In the genomic region with DNA sequence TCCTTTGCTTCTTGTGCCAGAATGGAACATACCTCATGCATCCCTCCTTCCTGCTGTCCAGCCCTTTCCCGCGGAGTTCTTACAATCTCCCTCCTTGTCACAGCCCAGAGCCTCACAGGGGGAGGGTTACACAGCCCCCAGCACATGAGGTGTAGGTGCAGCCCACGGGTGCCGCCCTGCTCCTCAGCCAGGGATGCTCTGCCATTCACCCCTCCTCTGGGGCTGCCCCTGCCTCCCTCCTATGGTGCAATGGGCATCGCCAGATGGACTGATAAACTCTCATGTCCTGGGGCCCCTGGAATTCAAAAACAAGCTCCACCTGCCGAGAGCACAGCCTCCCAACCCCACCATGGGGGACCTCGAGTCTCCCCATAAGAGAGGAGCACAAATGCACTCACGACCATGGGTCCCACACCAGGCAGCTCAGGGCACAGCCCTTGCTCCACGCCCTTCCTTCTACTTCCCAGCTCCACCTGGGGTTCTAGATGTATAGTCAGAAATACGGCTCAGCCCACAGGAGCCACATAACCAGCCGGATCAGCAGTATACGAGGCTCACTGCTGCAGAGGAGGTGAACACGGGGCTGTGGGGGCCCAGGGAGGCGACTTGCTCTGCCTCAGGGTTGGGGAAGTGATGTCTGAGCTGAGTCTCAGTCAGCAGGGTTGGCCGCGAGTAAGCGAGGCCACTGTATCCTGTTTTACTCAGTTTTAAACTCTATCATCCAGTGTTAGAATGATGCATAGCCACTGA, we compare ENCODE assay signal across 16 cellular contexts.
DNase-seq lines count a peak whose midpoint lies in the region; ATAC-seq and TF ChIP-seq lines count a peak whose summit lies in the region.
"Had no signal": no experiment of that assay in that cellular context is flagged by ENCODE, and none has a peak within 500 bp of the region (broad histone marks: within the 10 kb centered on the region; RNA-seq: fewer than 3 reads in every experiment).

No MANE protein-coding gene starts in this region.

- POLR2A ChIA-PET in activated CD4-positive, alpha-beta memory T cell treated with anti-CD3 and anti-CD28 coated beads for 36 hours (lab: Charles Lee) = no interaction called here
- POLR2A ChIA-PET in activated CD4-positive, alpha-beta memory T cell treated with anti-CD3 and anti-CD28 coated beads, Interleukin-2, amount 10 ng/mL, durations not matched to agents 7 days and 5 days (lab: Charles Lee) = no interaction called here
- POLR2A ChIA-PET in naive thymus-derived CD4-positive, alpha-beta T cell (lab: Charles Lee) = no interaction called here

- no peaks in the 10 kb centered on the region for H3K36me3 Mint-ChIP-seq in activated CD4-positive, alpha-beta memory T cell treated with anti-CD3 and anti-CD28 coated beads for 36 hours
- H3K36me3 Mint-ChIP-seq in activated CD4-positive, alpha-beta memory T cell treated with anti-CD3 and anti-CD28 coated beads, Interleukin-2, amount 10 ng/mL, durations not matched to agents 7 days and 5 days (ENCODE audit: low read depth) = no peaks in the 10 kb centered on the region
- H3K36me3 Mint-ChIP-seq in activated T-helper 17 cell treated with anti-CD3 and anti-CD28 coated beads, Interleukin-2, amount 50 U/mL, for 72 hours (ENCODE audit: low read depth) = no peaks in the 10 kb centered on the region
- H3K36me3 Mint-ChIP-seq in naive thymus-derived CD4-positive, alpha-beta T cell = peaks cover 0 to 23% (median 8%) of the 10 kb centered on the region in 5 donors
- H3K36me3 Mint-ChIP-seq: CD14-positive monocyte had no signal

- no peaks in the 10 kb centered on the region for H3K9me3 ChIP-seq in spleen
- H3K9me3 ChIP-seq in naive thymus-derived CD4-positive, alpha-beta T cell (ENCODE audit: control insufficient read depth in 2 of 3, low read length in 3 of 3) = no peaks in the 10 kb centered on the region
- H3K9me3 ChIP-seq: Caco-2 had no signal

- H3K4me1 ChIP-seq in spleen = no peaks in the 10 kb centered on the region
- no peaks in the 10 kb centered on the region for H3K4me1 ChIP-seq in naive thymus-derived CD4-positive, alpha-beta T cell (ENCODE audit: control insufficient read depth in 2 of 2, insufficient read depth in 2 of 2, low read length in 2 of 2)
- H3K4me1 ChIP-seq: Caco-2 had no signal

- H3K27me3 ChIP-seq in spleen (replicated peaks in 1 of 7) = no peaks in the 10 kb centered on the region
- no peaks in the 10 kb centered on the region for H3K27me3 ChIP-seq in naive thymus-derived CD4-positive, alpha-beta T cell (ENCODE audit: control insufficient read depth in 2 of 2, insufficient read depth in 2 of 2, low read length in 2 of 2)

- H3K9me3 Mint-ChIP-seq in activated CD4-positive, alpha-beta memory T cell treated with anti-CD3 and anti-CD28 coated beads for 36 hours = no peaks in the 10 kb centered on the region
- H3K9me3 Mint-ChIP-seq in activated CD4-positive, alpha-beta memory T cell treated with anti-CD3 and anti-CD28 coated beads, Interleukin-2, amount 10 ng/mL, durations not matched to agents 7 days and 5 days = no peaks in the 10 kb centered on the region
- no peaks in the 10 kb centered on the region for H3K9me3 Mint-ChIP-seq in activated T-helper 17 cell treated with anti-CD3 and anti-CD28 coated beads, Interleukin-2, amount 50 U/mL, for 72 hours
- H3K9me3 Mint-ChIP-seq in naive thymus-derived CD4-positive, alpha-beta T cell = peaks cover 0 to 5% (median 0%) of the 10 kb centered on the region in 11 donors
- H3K9me3 Mint-ChIP-seq: CD8-positive, alpha-beta memory T cell had no signal

- H3K4me1 Mint-ChIP-seq in activated CD4-positive, alpha-beta memory T cell treated with anti-CD3 and anti-CD28 coated beads for 36 hours (ENCODE audit: low read depth) = peaks cover 2% of the 10 kb centered on the region
- no peaks in the 10 kb centered on the region for H3K4me1 Mint-ChIP-seq in activated CD4-positive, alpha-beta memory T cell treated with anti-CD3 and anti-CD28 coated beads, Interleukin-2, amount 10 ng/mL, durations not matched to agents 7 days and 5 days
- no peaks in the 10 kb centered on the region for H3K4me1 Mint-ChIP-seq in activated T-helper 17 cell treated with anti-CD3 and anti-CD28 coated beads, Interleukin-2, amount 50 U/mL, for 72 hours
- H3K4me1 Mint-ChIP-seq in naive thymus-derived CD4-positive, alpha-beta T cell = peaks cover 0 to 2% (median 0%) of the 10 kb centered on the region in 7 donors
- H3K4me1 Mint-ChIP-seq: CD14-positive monocyte; CD8-positive, alpha-beta memory T cell had no signal

- H3K4me3 Mint-ChIP-seq in activated CD4-positive, alpha-beta memory T cell treated with anti-CD3 and anti-CD28 coated beads for 36 hours = no peak overlapping the region
- H3K4me3 Mint-ChIP-seq in activated CD4-positive, alpha-beta memory T cell treated with anti-CD3 and anti-CD28 coated beads, Interleukin-2, amount 10 ng/mL, durations not matched to agents 7 days and 5 days = no peak overlapping the region
- H3K4me3 Mint-ChIP-seq in activated T-helper 17 cell treated with anti-CD3 and anti-CD28 coated beads, Interleukin-2, amount 50 U/mL, for 72 hours = no peak overlapping the region
- no peak overlapping the region for H3K4me3 Mint-ChIP-seq in naive thymus-derived CD4-positive, alpha-beta T cell
- H3K4me3 Mint-ChIP-seq: CD14-positive monocyte; CD8-positive, alpha-beta memory T cell had no signal

- H3K27ac Mint-ChIP-seq in activated CD4-positive, alpha-beta memory T cell treated with anti-CD3 and anti-CD28 coated beads for 36 hours = no peak overlapping the region
- H3K27ac Mint-ChIP-seq in activated CD4-positive, alpha-beta memory T cell treated with anti-CD3 and anti-CD28 coated beads, Interleukin-2, amount 10 ng/mL, durations not matched to agents 7 days and 5 days = no peak overlapping the region
- H3K27ac Mint-ChIP-seq in activated T-helper 17 cell treated with anti-CD3 and anti-CD28 coated beads, Interleukin-2, amount 50 U/mL, for 72 hours = no peak overlapping the region
- H3K27ac Mint-ChIP-seq in naive thymus-derived CD4-positive, alpha-beta T cell = no peak overlapping the region
- H3K27ac Mint-ChIP-seq: CD14-positive monocyte had no signal

- peak; percentile 14 for ATAC-seq in activated T-helper 17 cell treated with anti-CD3 and anti-CD28 coated beads, Interleukin-2, amount 50 U/mL, for 72 hours (replicated peaks)
- no peak for ATAC-seq in naive thymus-derived CD4-positive, alpha-beta T cell
- ATAC-seq: HepG2 had no signal

- 78 to 83% (median 81%) methylated on average over 17 of the region's 17 CpGs for WGBS in spleen, 5 donors

- intact Hi-C loops in activated CD4-positive, alpha-beta memory T cell treated with anti-CD3 and anti-CD28 coated beads for 36 hours (cut with micrococcal nuclease) = loop anchor here (10.0 kb wide), 1 partner anchor 112 kb away; no protein-coding TSS in a partner anchor
- intact Hi-C loops in spleen (cut with DNase I; ENCODE audit: low total_unique reads) = no loop called here
- intact Hi-C loops in naive thymus-derived CD4-positive, alpha-beta T cell (cut with micrococcal nuclease) = no loop called here

- TF ChIP-seq CTCF in spleen (IDR thresholded peaks at IDR 0.05 in 8 of 11, conservative IDR thresholded peaks at IDR 0.05 in 3 of 11) = no peak

- TF ChIP-seq POLR2A in spleen (IDR thresholded peaks at IDR 0.05) = no peak

- H3K27ac ChIP-seq in spleen = no peak overlapping the region
- H3K27ac ChIP-seq in naive thymus-derived CD4-positive, alpha-beta T cell (ENCODE audit: low read depth, low read length) = no peak overlapping the region
- H3K27ac ChIP-seq: 22Rv1, GM23248 had no signal

- H3K36me3 ChIP-seq in spleen = no peaks in the 10 kb centered on the region
- no peaks in the 10 kb centered on the region for H3K36me3 ChIP-seq in naive thymus-derived CD4-positive, alpha-beta T cell (ENCODE audit: control insufficient read depth in 2 of 3, insufficient read depth in 3 of 3, low read length in 3 of 3)

- CTCF ChIA-PET in activated CD4-positive, alpha-beta memory T cell treated with anti-CD3 and anti-CD28 coated beads for 36 hours (lab: Charles Lee) = no interaction called here
- CTCF ChIA-PET in activated CD4-positive, alpha-beta memory T cell treated with anti-CD3 and anti-CD28 coated beads, Interleukin-2, amount 10 ng/mL, durations not matched to agents 7 days and 5 days (lab: Charles Lee) = no interaction called here
- CTCF ChIA-PET in naive thymus-derived CD4-positive, alpha-beta T cell (lab: Charles Lee) = no interaction called here

- H3K4me3 ChIP-seq in spleen = no peak overlapping the region
- no peak overlapping the region for H3K4me3 ChIP-seq in naive thymus-derived CD4-positive, alpha-beta T cell (ENCODE audit: low read length)
- H3K4me3 ChIP-seq: GM23248 had no signal

- peak; percentile 16 for DNase-seq in activated CD4-positive, alpha-beta memory T cell treated with anti-CD3 and anti-CD28 coated beads for 36 hours
- DNase-seq in activated CD4-positive, alpha-beta memory T cell treated with anti-CD3 and anti-CD28 coated beads, Interleukin-2, amount 10 ng/mL, durations not matched to agents 7 days and 5 days = no peak
- peak; percentile 60 for DNase-seq in mesenteric fat pad (ENCODE audit: low spot score)
- peak; percentile 41 for DNase-seq in spleen
- DNase-seq in NCI-H774 (lab: John Stamatoyannopoulos, UW) = no peak
- DNase-seq in naive thymus-derived CD4-positive, alpha-beta T cell = no peak
- no peak for DNase-seq in DMS 273 (lab: John Stamatoyannopoulos, UW; ENCODE audit: unreplicated experiment)
- DNase-seq: Caco-2; CD8-positive, alpha-beta memory T cell; DMS53; GF-D8; GM23248 had no signal

- H3K27me3 Mint-ChIP-seq in activated CD4-positive, alpha-beta memory T cell treated with anti-CD3 and anti-CD28 coated beads for 36 hours = no peaks in the 10 kb centered on the region
- no peaks in the 10 kb centered on the region for H3K27me3 Mint-ChIP-seq in activated CD4-positive, alpha-beta memory T cell treated with anti-CD3 and anti-CD28 coated beads, Interleukin-2, amount 10 ng/mL, durations not matched to agents 7 days and 5 days
- H3K27me3 Mint-ChIP-seq in activated T-helper 17 cell treated with anti-CD3 and anti-CD28 coated beads, Interleukin-2, amount 50 U/mL, for 72 hours = no peaks in the 10 kb centered on the region
- H3K27me3 Mint-ChIP-seq in naive thymus-derived CD4-positive, alpha-beta T cell = no peaks in the 10 kb centered on the region
- H3K27me3 Mint-ChIP-seq: CD8-positive, alpha-beta memory T cell had no signal

Comparison
In these comparisons a context has a peak if more than half of its experiments do, and no peak if none do; other contexts are left out.
1. DNase-seq: peak in activated CD4-positive, alpha-beta memory T cell treated with anti-CD3 and anti-CD28 coated beads for 36 hours (single experiment), mesenteric fat pad (single experiment) and spleen (single experiment); none in activated CD4-positive, alpha-beta memory T cell treated with anti-CD3 and anti-CD28 coated beads, Interleukin-2, amount 10 ng/mL, durations not matched to agents 7 days and 5 days (single experiment), NCI-H774 (single experiment), naive thymus-derived CD4-positive, alpha-beta T cell (0 of 9) and DMS 273 (single experiment).